In the genomic region with DNA sequence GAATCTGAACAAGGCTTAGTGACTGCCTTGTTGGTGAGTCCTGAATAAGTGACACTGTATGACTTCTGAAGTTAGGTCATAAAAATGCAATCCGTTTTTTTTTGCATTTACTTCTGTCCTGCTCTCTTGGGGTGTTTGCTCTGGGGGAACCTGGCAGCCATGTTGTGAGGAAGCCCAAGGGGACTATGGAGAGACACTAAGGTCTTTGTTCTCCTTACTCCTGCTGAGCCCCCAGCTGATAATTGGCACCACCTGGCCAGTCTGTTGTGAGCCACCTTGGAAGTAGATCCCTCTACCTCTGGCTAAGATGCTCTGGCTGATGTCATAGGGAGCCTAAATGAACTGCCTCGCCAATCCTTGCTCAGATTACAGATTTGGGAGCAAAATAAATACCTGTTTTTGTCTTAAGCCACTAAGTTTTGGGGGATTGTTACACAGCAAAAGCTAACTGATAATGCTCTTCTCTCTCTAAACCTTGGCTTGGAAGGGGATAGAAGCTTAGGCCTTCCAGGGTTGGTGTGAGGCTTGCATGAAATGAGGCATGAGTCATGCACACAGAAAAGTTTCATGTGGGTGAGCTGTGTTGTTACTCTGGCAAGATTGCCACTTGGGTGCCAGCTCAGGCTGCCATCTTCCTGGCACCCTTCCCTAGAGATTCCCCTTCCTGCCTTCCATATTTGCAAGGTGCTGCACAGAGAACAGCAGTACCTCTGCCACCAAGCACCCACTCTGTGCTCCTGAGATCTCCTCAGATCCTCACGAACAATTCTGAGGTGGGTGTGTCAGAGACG, we compare ENCODE assay signal across 25 cellular contexts. TPM values are rescaled to one million over a fixed set of nuclear protein-coding genes. Genes with fewer than 3 reads are reported as not detected.
"Had no signal": no experiment of that assay in that cellular context is flagged by ENCODE, and none has a peak within 500 bp of the region (broad histone marks: within the 10 kb centered on the region; RNA-seq: fewer than 3 reads in every experiment).

No MANE protein-coding gene starts in this region.

- H3K4me3 ChIP-seq: gastrocnemius medialis, heart right ventricle, ovary, psoas muscle, right lobe of liver had no signal

- H3K4me1 ChIP-seq: gastrocnemius medialis, heart right ventricle, psoas muscle, right lobe of liver had no signal

- H3K9me3 ChIP-seq: gastrocnemius medialis, psoas muscle, right lobe of liver had no signal

- ATAC-seq: activated CD8-positive, alpha-beta T cell treated with anti-CD3 and anti-CD28 coated beads, Interleukin-2, amount 10 ng/mL, durations not matched to agents 7 days and 5 days; activated naive CD8-positive, alpha-beta T cell treated with anti-CD3 and anti-CD28 coated beads, Interleukin-2, amount 50 U/mL, for 24 hours; esophagus mucosa; gastrocnemius medialis; heart right ventricle; left ventricle myocardium superior; psoas muscle; right lobe of liver had no signal

- H3K36me3 ChIP-seq: gastrocnemius medialis, heart right ventricle, ovary, right lobe of liver had no signal

- H3K27me3 ChIP-seq: gastrocnemius medialis, ovary, right lobe of liver had no signal

- H3K27ac ChIP-seq: gastrocnemius medialis, heart right ventricle, ovary, psoas muscle, right lobe of liver had no signal

- DNase-seq: activated CD4-positive, alpha-beta T cell treated with anti-CD3 and anti-CD28 coated beads, Interleukin-2, amount 10 ng/mL, durations not matched to agents 7 days and 5 days; activated CD4-positive, CD25-positive, alpha-beta regulatory T cell; activated CD8-positive, alpha-beta T cell treated with anti-CD3 and anti-CD28 coated beads, Interleukin-2, amount 10 ng/mL, durations not matched to agents 7 days and 5 days; activated naive CD4-positive, alpha-beta T cell treated with anti-CD3 and anti-CD28 coated beads for 36 hours; activated naive CD8-positive, alpha-beta T cell treated with anti-CD3 and anti-CD28 coated beads, Interleukin-2, amount 50 U/mL, for 24 hours; activated T-cell treated with anti-CD3 and anti-CD28 coated beads, Interleukin-2, amount 50 U/mL, for 24 hours; aorta; cerebellar nuclear complex; cortex of kidney; gastrocnemius medialis; heart right ventricle; immature natural killer cell; left ventricle myocardium superior; naive B cell; ovary; psoas muscle; right lobe of liver; small intestine; stimulated activated CD4-positive, alpha-beta T cell treated with anti-CD3 and anti-CD28 coated beads, Interleukin-15, amount 100 ng/mL, for 24 hours; stimulated activated CD4-positive, alpha-beta T cell treated with anti-CD3 and anti-CD28 coated beads, Interleukin-2, amount 100 ng/mL, for 48 hours; T-helper 1 cell; T-helper 9 cell had no signal

- H3K9me3 Mint-ChIP-seq: immature natural killer cell had no signal

- H3K4me3 Mint-ChIP-seq: activated CD4-positive, alpha-beta T cell treated with anti-CD3 and anti-CD28 coated beads, Interleukin-2, amount 10 ng/mL, durations not matched to agents 7 days and 5 days; activated CD8-positive, alpha-beta T cell treated with anti-CD3 and anti-CD28 coated beads, Interleukin-2, amount 10 ng/mL, durations not matched to agents 7 days and 5 days; activated naive CD4-positive, alpha-beta T cell treated with anti-CD3 and anti-CD28 coated beads for 36 hours; activated naive CD8-positive, alpha-beta T cell treated with anti-CD3 and anti-CD28 coated beads, Interleukin-2, amount 50 U/mL, for 24 hours; activated T-cell treated with anti-CD3 and anti-CD28 coated beads, Interleukin-2, amount 50 U/mL, for 24 hours; memory B cell; naive B cell; neural crest cell had no signal

- FAIRE-seq: small intestine had no signal

- H3K36me3 Mint-ChIP-seq: immature natural killer cell, naive B cell had no signal

- H3K27me3 Mint-ChIP-seq: activated CD4-positive, alpha-beta T cell treated with anti-CD3 and anti-CD28 coated beads, Interleukin-2, amount 10 ng/mL, durations not matched to agents 7 days and 5 days; activated naive CD8-positive, alpha-beta T cell treated with anti-CD3 and anti-CD28 coated beads, Interleukin-2, amount 50 U/mL, for 24 hours; activated T-cell treated with anti-CD3 and anti-CD28 coated beads, Interleukin-2, amount 50 U/mL, for 24 hours; memory B cell; naive B cell had no signal

- H3K27ac Mint-ChIP-seq: activated CD4-positive, alpha-beta T cell treated with anti-CD3 and anti-CD28 coated beads, Interleukin-2, amount 10 ng/mL, durations not matched to agents 7 days and 5 days; activated CD8-positive, alpha-beta T cell treated with anti-CD3 and anti-CD28 coated beads, Interleukin-2, amount 10 ng/mL, durations not matched to agents 7 days and 5 days; activated naive CD4-positive, alpha-beta T cell treated with anti-CD3 and anti-CD28 coated beads for 36 hours; activated naive CD8-positive, alpha-beta T cell treated with anti-CD3 and anti-CD28 coated beads, Interleukin-2, amount 50 U/mL, for 24 hours; activated T-cell treated with anti-CD3 and anti-CD28 coated beads, Interleukin-2, amount 50 U/mL, for 24 hours; memory B cell had no signal

RNA-seq across cellular contexts. Expression of a gene that starts 10.1 kb away (rescaled TPM):
- polyA plus RNA-seq: aorta had no signal

RNA-seq across cellular contexts. Expression of a gene that starts 10.4 kb away (rescaled TPM):
- total RNA-seq: neural crest cell had no signal

RNA-seq across cellular contexts. Expression of a gene that starts 27.9 kb away (rescaled TPM):
- total RNA-seq: aorta, heart right ventricle, left ventricle myocardium superior, neural crest cell, psoas muscle had no signal

RNA-seq across cellular contexts. Expression of a gene that starts 38.8 kb away (rescaled TPM):
- polyA plus RNA-seq: aorta had no signal
